ENCODE assay signal across 1 cellular context in the genomic region with DNA sequence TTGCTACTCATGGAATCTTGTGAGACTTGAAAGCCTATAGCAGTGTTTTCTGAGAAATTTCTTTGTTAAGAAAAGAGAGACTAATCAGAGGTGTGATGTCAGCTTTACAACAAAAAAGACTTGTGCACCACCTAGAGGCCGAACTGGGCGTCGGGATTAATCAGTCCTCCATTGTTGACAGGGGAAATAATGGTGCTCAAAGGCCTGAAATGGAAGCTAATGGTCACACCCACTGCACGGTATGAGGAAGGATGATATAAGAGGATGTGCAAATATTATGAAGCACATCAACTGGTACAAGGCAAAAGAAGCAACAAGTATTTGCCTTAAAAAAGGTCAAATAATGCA.
TF ChIP-seq lines count a peak whose summit lies in the region.

No MANE protein-coding gene starts in this region.

TF ChIP-seq in HepG2, 621 proteins besides CTCF, POLR2A, EP300 and RAD21 (continues in another document):
- no peak for TF ChIP-seq SCMH1 (CRISPR knock-in tag; IDR thresholded peaks at IDR 0.05; ENCODE audit: borderline replicate concordance)
- peak; percentile 46; the same call in 1 of the 2 replicates for TF ChIP-seq SOX5 (CRISPR knock-in tag; IDR thresholded peaks at IDR 0.05; ENCODE audit: borderline replicate concordance)
- no peak for TF ChIP-seq ERF (CRISPR knock-in tag; IDR thresholded peaks at IDR 0.05)
- TF ChIP-seq ATAD3A (CRISPR knock-in tag; IDR thresholded peaks at IDR 0.05), result no peak
- TF ChIP-seq ZNF143 (CRISPR knock-in tag; IDR thresholded peaks at IDR 0.05), result no peak
- 0 out of 2 replicates have a peak, but pooled peaks have one; percentile 14 for TF ChIP-seq ZNF12 (CRISPR knock-in tag; IDR thresholded peaks at IDR 0.05)
- TF ChIP-seq SMC3 (IDR thresholded peaks at IDR 0.05; ENCODE audit: low read length), result peak; percentile 40; the same call in 1 of the 2 replicates
- TF ChIP-seq SIX4 (CRISPR knock-in tag; IDR thresholded peaks at IDR 0.05), result no peak
- TF ChIP-seq MYC (CRISPR knock-in tag; IDR thresholded peaks at IDR 0.05; ENCODE audit: borderline replicate concordance), result no peak
- TF ChIP-seq KDM5A (IDR thresholded peaks at IDR 0.05; ENCODE audit: borderline replicate concordance, low read length), result no peak
- peak; percentile 27 for TF ChIP-seq TEAD3 (CRISPR knock-in tag; optimal IDR thresholded peaks at IDR 0.05; ENCODE audit: borderline replicate concordance)
- TF ChIP-seq, protein P1, sequence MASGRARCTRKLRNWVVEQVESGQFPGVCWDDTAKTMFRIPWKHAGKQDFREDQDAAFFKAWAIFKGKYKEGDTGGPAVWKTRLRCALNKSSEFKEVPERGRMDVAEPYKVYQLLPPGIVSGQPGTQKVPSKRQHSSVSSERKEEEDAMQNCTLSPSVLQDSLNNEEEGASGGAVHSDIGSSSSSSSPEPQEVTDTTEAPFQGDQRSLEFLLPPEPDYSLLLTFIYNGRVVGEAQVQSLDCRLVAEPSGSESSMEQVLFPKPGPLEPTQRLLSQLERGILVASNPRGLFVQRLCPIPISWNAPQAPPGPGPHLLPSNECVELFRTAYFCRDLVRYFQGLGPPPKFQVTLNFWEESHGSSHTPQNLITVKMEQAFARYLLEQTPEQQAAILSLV (CRISPR knock-in tag; IDR thresholded peaks at IDR 0.05; ENCODE audit: borderline replicate concordance), result no peak
- TF ChIP-seq ZNF777 (CRISPR knock-in tag; IDR thresholded peaks at IDR 0.05), result no peak
- no peak for TF ChIP-seq ZFP91 (CRISPR knock-in tag; IDR thresholded peaks at IDR 0.05; ENCODE audit: borderline replicate concordance)
- TF ChIP-seq MED8 (CRISPR knock-in tag; IDR thresholded peaks at IDR 0.05; ENCODE audit: insufficient replicate concordance), result no peak
- TF ChIP-seq MIXL1 (CRISPR knock-in tag; IDR thresholded peaks at IDR 0.05), result peak; percentile 64; the same call in 1 of the 2 replicates
- TF ChIP-seq ELF4 (CRISPR knock-in tag; IDR thresholded peaks at IDR 0.05; ENCODE audit: borderline replicate concordance), result no peak
- no peak for TF ChIP-seq ARID2 (CRISPR knock-in tag; IDR thresholded peaks at IDR 0.05; ENCODE audit: borderline replicate concordance)
- TF ChIP-seq POLR2AphosphoS5 (IDR thresholded peaks at IDR 0.05; ENCODE audit: low read depth, low read length), result no peak
- TF ChIP-seq NFYC (CRISPR knock-in tag; IDR thresholded peaks at IDR 0.05), result no peak
- TF ChIP-seq, protein P2, sequence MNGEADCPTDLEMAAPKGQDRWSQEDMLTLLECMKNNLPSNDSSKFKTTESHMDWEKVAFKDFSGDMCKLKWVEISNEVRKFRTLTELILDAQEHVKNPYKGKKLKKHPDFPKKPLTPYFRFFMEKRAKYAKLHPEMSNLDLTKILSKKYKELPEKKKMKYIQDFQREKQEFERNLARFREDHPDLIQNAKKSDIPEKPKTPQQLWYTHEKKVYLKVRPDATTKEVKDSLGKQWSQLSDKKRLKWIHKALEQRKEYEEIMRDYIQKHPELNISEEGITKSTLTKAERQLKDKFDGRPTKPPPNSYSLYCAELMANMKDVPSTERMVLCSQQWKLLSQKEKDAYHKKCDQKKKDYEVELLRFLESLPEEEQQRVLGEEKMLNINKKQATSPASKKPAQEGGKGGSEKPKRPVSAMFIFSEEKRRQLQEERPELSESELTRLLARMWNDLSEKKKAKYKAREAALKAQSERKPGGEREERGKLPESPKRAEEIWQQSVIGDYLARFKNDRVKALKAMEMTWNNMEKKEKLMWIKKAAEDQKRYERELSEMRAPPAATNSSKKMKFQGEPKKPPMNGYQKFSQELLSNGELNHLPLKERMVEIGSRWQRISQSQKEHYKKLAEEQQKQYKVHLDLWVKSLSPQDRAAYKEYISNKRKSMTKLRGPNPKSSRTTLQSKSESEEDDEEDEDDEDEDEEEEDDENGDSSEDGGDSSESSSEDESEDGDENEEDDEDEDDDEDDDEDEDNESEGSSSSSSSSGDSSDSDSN (CRISPR knock-in tag; IDR thresholded peaks at IDR 0.05), result no peak
- TF ChIP-seq ZNF260 (CRISPR knock-in tag; IDR thresholded peaks at IDR 0.05; ENCODE audit: borderline replicate concordance, low read depth), result no peak
- no peak for TF ChIP-seq ZNF24 (IDR thresholded peaks at IDR 0.05)
- TF ChIP-seq ZNF577 (CRISPR knock-in tag; IDR thresholded peaks at IDR 0.05; ENCODE audit: borderline replicate concordance, low read depth), result no peak
- no peak for TF ChIP-seq ATF2 (CRISPR knock-in tag; IDR thresholded peaks at IDR 0.05)
- TF ChIP-seq HES4 (CRISPR knock-in tag; IDR thresholded peaks at IDR 0.05; ENCODE audit: borderline replicate concordance), result no peak
- no peak for TF ChIP-seq ZNF432 (CRISPR knock-in tag; IDR thresholded peaks at IDR 0.05; ENCODE audit: borderline replicate concordance)
- no peak for TF ChIP-seq MED1 (CRISPR knock-in tag; IDR thresholded peaks at IDR 0.05)
- TF ChIP-seq, protein P3, sequence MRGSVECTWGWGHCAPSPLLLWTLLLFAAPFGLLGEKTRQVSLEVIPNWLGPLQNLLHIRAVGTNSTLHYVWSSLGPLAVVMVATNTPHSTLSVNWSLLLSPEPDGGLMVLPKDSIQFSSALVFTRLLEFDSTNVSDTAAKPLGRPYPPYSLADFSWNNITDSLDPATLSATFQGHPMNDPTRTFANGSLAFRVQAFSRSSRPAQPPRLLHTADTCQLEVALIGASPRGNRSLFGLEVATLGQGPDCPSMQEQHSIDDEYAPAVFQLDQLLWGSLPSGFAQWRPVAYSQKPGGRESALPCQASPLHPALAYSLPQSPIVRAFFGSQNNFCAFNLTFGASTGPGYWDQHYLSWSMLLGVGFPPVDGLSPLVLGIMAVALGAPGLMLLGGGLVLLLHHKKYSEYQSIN (CRISPR knock-in tag; IDR thresholded peaks at IDR 0.05; ENCODE audit: borderline replicate concordance), result no peak
- no peak for TF ChIP-seq SOX13 (IDR thresholded peaks at IDR 0.05)
- TF ChIP-seq SOX13 (CRISPR knock-in tag; conservative IDR thresholded peaks at IDR 0.05 in 1 of 2, IDR thresholded peaks at IDR 0.05 in 1 of 2), result peak in 1 of 2 experiments; percentile 58; a peak in 1 of 4 replicates
- TF ChIP-seq MAX (IDR thresholded peaks at IDR 0.05), result 0 out of 2 replicates have a peak, but pooled peaks have one; percentile 6
- TF ChIP-seq ZNF75D (CRISPR knock-in tag; IDR thresholded peaks at IDR 0.05; ENCODE audit: borderline replicate concordance), result no peak
- no peak for TF ChIP-seq ATF4 (CRISPR knock-in tag; IDR thresholded peaks at IDR 0.05)
- no peak for TF ChIP-seq CC2D1A (CRISPR knock-in tag; IDR thresholded peaks at IDR 0.05)
- TF ChIP-seq ZNF251 (CRISPR knock-in tag; IDR thresholded peaks at IDR 0.05), result no peak
- TF ChIP-seq TMF1 (CRISPR knock-in tag; IDR thresholded peaks at IDR 0.05; ENCODE audit: low read depth), result no peak
- TF ChIP-seq ZNF101 (CRISPR knock-in tag; IDR thresholded peaks at IDR 0.05; ENCODE audit: borderline replicate concordance, low read depth), result no peak
- TF ChIP-seq ZC3H4 (CRISPR knock-in tag; IDR thresholded peaks at IDR 0.05; ENCODE audit: borderline replicate concordance), result no peak
- no peak for TF ChIP-seq ZNF207 (IDR thresholded peaks at IDR 0.05; ENCODE audit: borderline replicate concordance)
- TF ChIP-seq ZBTB8A (CRISPR knock-in tag; IDR thresholded peaks at IDR 0.05; ENCODE audit: borderline replicate concordance, low read depth), result no peak
- TF ChIP-seq ZNF326 (CRISPR knock-in tag; IDR thresholded peaks at IDR 0.05; ENCODE audit: borderline replicate concordance), result no peak
- TF ChIP-seq ETV5 (CRISPR knock-in tag; IDR thresholded peaks at IDR 0.05; ENCODE audit: borderline replicate concordance), result no peak
- no peak for TF ChIP-seq RXRA (CRISPR knock-in tag; IDR thresholded peaks at IDR 0.05)
- no peak for TF ChIP-seq MAZ (IDR thresholded peaks at IDR 0.05; ENCODE audit: borderline replicate concordance, low read depth, low read length)
- no peak for TF ChIP-seq MAZ (CRISPR knock-in tag; IDR thresholded peaks at IDR 0.05; ENCODE audit: low read depth)
- TF ChIP-seq FOXA3 (CRISPR knock-in tag; IDR thresholded peaks at IDR 0.05), result peak; percentile 44
- TF ChIP-seq ZNF34 (CRISPR knock-in tag; IDR thresholded peaks at IDR 0.05; ENCODE audit: borderline replicate concordance), result no peak
- no peak for TF ChIP-seq YEATS2 (CRISPR knock-in tag; IDR thresholded peaks at IDR 0.05; ENCODE audit: borderline replicate concordance)
- no peak for TF ChIP-seq GMEB2 (CRISPR knock-in tag; IDR thresholded peaks at IDR 0.05; ENCODE audit: low read depth)
- peak; percentile 67; the same call in 1 of the 2 replicates for TF ChIP-seq PITX1 (CRISPR knock-in tag; IDR thresholded peaks at IDR 0.05)
- TF ChIP-seq IRF2 (CRISPR knock-in tag; IDR thresholded peaks at IDR 0.05), result no peak
- peak; percentile 79; the same call in 1 of the 2 replicates for TF ChIP-seq ARID3A (IDR thresholded peaks at IDR 0.05; ENCODE audit: low read depth, low read length)
- TF ChIP-seq HINFP (CRISPR knock-in tag; IDR thresholded peaks at IDR 0.05; ENCODE audit: low read depth), result no peak
- TF ChIP-seq SRSF9 (IDR thresholded peaks at IDR 0.05; ENCODE audit: borderline replicate concordance, insufficient read depth, low read depth, low read length, poor library complexity, severe bottlenecking), result no peak
- no peak for TF ChIP-seq SALL1 (CRISPR knock-in tag; IDR thresholded peaks at IDR 0.05)
- no peak for TF ChIP-seq HNF4G (IDR thresholded peaks at IDR 0.05; ENCODE audit: borderline replicate concordance, low read depth, low read length)
- TF ChIP-seq HNF4G (CRISPR knock-in tag; IDR thresholded peaks at IDR 0.05; ENCODE audit: borderline replicate concordance, low read depth), result no peak
- TF ChIP-seq ZNF496 (CRISPR knock-in tag; IDR thresholded peaks at IDR 0.05; ENCODE audit: insufficient replicate concordance), result no peak
- no peak for TF ChIP-seq TBX3 (IDR thresholded peaks at IDR 0.05; ENCODE audit: borderline replicate concordance)
- TF ChIP-seq KLF11 (CRISPR knock-in tag; IDR thresholded peaks at IDR 0.05), result no peak
- TF ChIP-seq MYNN (CRISPR knock-in tag; IDR thresholded peaks at IDR 0.05; ENCODE audit: low read depth), result no peak
